In genomic region chrX:103157511-103158316, GRCh38 we compare ENCODE assay signal across 8 cellular contexts. TPM values are rescaled to one million over a fixed set of nuclear protein-coding genes. Genes with fewer than 3 reads are reported as not detected.
DNase-seq lines count a peak whose midpoint lies in the region; TF ChIP-seq lines count a peak whose summit lies in the region.

No MANE protein-coding gene starts in this region.

- no peak overlapping the region for H3K27ac Mint-ChIP-seq in immature natural killer cell

- H3K9me2 ChIP-seq in Loucy (replicated peaks; ENCODE audit: low read depth, low read length), result no peaks in the 10 kb centered on the region

- peak; percentile 64 for TF ChIP-seq CTCF in BJ (IDR thresholded peaks at IDR 0.05; ENCODE audit: insufficient read depth, low read depth, low read length)
- TF ChIP-seq CTCF in GM12872 (IDR thresholded peaks at IDR 0.05; ENCODE audit: insufficient read depth, low read depth, low read length), result peak; percentile 56; the same call in 2 of the 3 replicates
- peak; percentile 77 for TF ChIP-seq CTCF in Loucy (conservative IDR thresholded peaks at IDR 0.05; ENCODE audit: low read length)
- TF ChIP-seq CTCF in VCaP (conservative IDR thresholded peaks at IDR 0.05), result peak; percentile 56
- peak; percentile 28 to 65 (median 32) for TF ChIP-seq CTCF in tibial nerve (IDR thresholded peaks at IDR 0.05)

- H3K4me3 Mint-ChIP-seq in immature natural killer cell, result no peak overlapping the region

- 0 out of 2 replicates have a peak overlapping the region, but pooled peaks have one; percentile 6 for H2AFZ ChIP-seq in Loucy (ENCODE audit: low read length)

- H3K27ac ChIP-seq in VCaP (no peak overlapping the region), tibial nerve (no peak overlapping the region)

- no peaks in the 10 kb centered on the region for H4K20me1 ChIP-seq in Loucy (ENCODE audit: insufficient read depth, low read length, poor library complexity, severe bottlenecking)

- H3K4me2 ChIP-seq in Loucy (ENCODE audit: low read depth, low read length, poor library complexity, severe bottlenecking), result peak overlapping the region; percentile 35

- H3K9me3 ChIP-seq in Loucy (ENCODE audit: insufficient read depth, low read depth, low read length) (no peaks in the 10 kb centered on the region), tibial nerve (no peaks in the 10 kb centered on the region)

- WGBS in tibial nerve, 2 donors, result 56 to 69% methylated on average over 2 of the region's 2 CpGs

- TF ChIP-seq POLR2A in tibial nerve (IDR thresholded peaks at IDR 0.05), result no peak

- peaks cover 9% of the 10 kb centered on the region for H3K4me1 ChIP-seq in Loucy (ENCODE audit: insufficient read depth, low read length, poor library complexity, severe bottlenecking)
- H3K4me1 ChIP-seq in tibial nerve, result no peaks in the 10 kb centered on the region

- no peak for DNase-seq in BJ (ENCODE audit: low read depth)
- DNase-seq in hepatic stellate cell (ENCODE audit: low spot score), result peak; percentile 36
- DNase-seq in tibial nerve (ENCODE audit: low spot score in 2 of 2), result peak in 1 of 2 donors; percentile 17
- no peak for DNase-seq in immature natural killer cell
- DNase-seq in activated CD8-positive, alpha-beta memory T cell treated with anti-CD3 and anti-CD28 coated beads, Interleukin-2, amount 50 U/mL, for 4 hours, result no peak

- H3K9me3 Mint-ChIP-seq in immature natural killer cell, result no peaks in the 10 kb centered on the region

- H3K36me3 ChIP-seq in BJ (ENCODE audit: control insufficient read depth, insufficient read depth, low read length) (no peaks in the 10 kb centered on the region), Loucy (ENCODE audit: insufficient read depth, low read length) (no peaks in the 10 kb centered on the region), tibial nerve (no peaks in the 10 kb centered on the region)

- H3F3A ChIP-seq in Loucy (ENCODE audit: low read depth), result no peaks in the 10 kb centered on the region; the same call in 1 of the 2 replicates

- CTCF ChIA-PET in BJ (lab: Yijun Ruan, JAX), result interaction anchor here (1.0 to 2.8 kb wide), 3 partner anchors 19 to 207 kb away, joined by 5 to 27 read pairs (median 6); no protein-coding TSS in a partner anchor

- no peaks in the 10 kb centered on the region for H3K27me3 ChIP-seq in BJ (ENCODE audit: control insufficient read depth, insufficient read depth, low read length)
- no peaks in the 10 kb centered on the region for H3K27me3 ChIP-seq in Loucy (ENCODE audit: insufficient read depth, low read length, poor library complexity, severe bottlenecking)
- peaks cover 0 to 8% of the 10 kb centered on the region in 2 donors for H3K27me3 ChIP-seq in tibial nerve

- TF ChIP-seq EP300 in tibial nerve (IDR thresholded peaks at IDR 0.05), result no peak

- H3K4me3 ChIP-seq in BJ (ENCODE audit: low read depth, low read length) (no peak overlapping the region), Loucy (ENCODE audit: low read length, poor library complexity, severe bottlenecking) (no peak overlapping the region), tibial nerve (no peak overlapping the region)

- H3K27me3 Mint-ChIP-seq in immature natural killer cell (ENCODE audit: low read depth in 3 of 3), result peaks cover 5 to 8% (median 7%) of the 10 kb centered on the region in 3 donors

- POLR2A ChIA-PET in BJ (lab: Charles Lee), result no interaction called here

- H3K79me2 ChIP-seq in Loucy (ENCODE audit: insufficient read depth, low read length), result no peaks in the 10 kb centered on the region

- H3K4me1 Mint-ChIP-seq in immature natural killer cell, result no peaks in the 10 kb centered on the region

- H3K36me3 Mint-ChIP-seq in immature natural killer cell, result no peaks in the 10 kb centered on the region

- no peak overlapping the region for H3K9ac ChIP-seq in Loucy (ENCODE audit: low read depth, low read length, poor library complexity, severe bottlenecking)

RNA-seq across cellular contexts. Expression of gene BEX4, which starts 57.2 kb away (rescaled TPM):
- polyA plus RNA-seq in BJ (2011; rRNA removed) (13.6 and 38.7 TPM in 2 replicates), immature natural killer cell (100 to 1,000 TPM in 1 of 3 donors, 10 to 100 TPM in 2; 74.6 to 123 (median 96.6) TPM)
- 1.2 and 2.8 TPM in 2 replicates for polyA minus RNA-seq in BJ (2011; rRNA and poly(A)+ RNA removed)
- total RNA-seq in tibial nerve, result 10 to 100 TPM; 25.3 to 39.3 (median 29.7) TPM
